Comparison of ENCODE assay signal across 1 cellular context in the genomic region with DNA sequence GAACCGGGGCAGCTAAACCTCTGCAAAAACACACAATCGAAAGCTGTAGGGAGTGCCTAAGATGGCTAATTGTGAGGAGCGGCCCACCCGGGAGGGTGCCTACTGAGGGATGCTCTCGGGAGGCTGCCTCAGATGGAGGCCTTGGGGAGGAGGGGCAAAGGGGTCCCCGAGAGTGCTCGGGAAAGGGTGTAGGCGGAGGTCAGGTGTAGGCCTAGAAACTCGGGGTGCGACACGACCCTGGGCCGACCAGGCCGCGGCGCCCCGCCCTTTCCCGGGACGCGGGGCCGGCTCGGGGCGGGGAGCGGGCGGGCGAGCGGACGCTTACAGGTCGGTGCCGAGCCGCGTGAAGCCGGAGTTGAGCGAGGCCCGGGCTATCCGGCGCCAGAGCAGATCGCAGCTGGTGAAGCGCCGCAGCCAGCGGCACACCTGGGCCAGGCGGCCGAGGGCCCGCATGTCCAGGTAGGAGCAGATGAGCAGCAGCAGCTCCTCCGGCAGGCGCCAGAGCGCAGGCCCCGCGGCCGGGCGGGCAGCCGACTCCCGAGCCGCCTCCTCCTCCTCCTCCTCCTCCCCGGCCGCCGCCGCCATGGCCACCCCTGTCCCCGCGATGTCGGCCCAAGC.
A peak's percentile ranks its signal among the peaks of the same experiment; 100 is the strongest.
TF ChIP-seq lines count a peak whose summit lies in the region.

No MANE protein-coding gene starts in this region.

TF ChIP-seq in WTC11, 78 proteins besides CTCF, POLR2A, EP300 and RAD21 (continued from another document):
- TF ChIP-seq, protein P1, sequence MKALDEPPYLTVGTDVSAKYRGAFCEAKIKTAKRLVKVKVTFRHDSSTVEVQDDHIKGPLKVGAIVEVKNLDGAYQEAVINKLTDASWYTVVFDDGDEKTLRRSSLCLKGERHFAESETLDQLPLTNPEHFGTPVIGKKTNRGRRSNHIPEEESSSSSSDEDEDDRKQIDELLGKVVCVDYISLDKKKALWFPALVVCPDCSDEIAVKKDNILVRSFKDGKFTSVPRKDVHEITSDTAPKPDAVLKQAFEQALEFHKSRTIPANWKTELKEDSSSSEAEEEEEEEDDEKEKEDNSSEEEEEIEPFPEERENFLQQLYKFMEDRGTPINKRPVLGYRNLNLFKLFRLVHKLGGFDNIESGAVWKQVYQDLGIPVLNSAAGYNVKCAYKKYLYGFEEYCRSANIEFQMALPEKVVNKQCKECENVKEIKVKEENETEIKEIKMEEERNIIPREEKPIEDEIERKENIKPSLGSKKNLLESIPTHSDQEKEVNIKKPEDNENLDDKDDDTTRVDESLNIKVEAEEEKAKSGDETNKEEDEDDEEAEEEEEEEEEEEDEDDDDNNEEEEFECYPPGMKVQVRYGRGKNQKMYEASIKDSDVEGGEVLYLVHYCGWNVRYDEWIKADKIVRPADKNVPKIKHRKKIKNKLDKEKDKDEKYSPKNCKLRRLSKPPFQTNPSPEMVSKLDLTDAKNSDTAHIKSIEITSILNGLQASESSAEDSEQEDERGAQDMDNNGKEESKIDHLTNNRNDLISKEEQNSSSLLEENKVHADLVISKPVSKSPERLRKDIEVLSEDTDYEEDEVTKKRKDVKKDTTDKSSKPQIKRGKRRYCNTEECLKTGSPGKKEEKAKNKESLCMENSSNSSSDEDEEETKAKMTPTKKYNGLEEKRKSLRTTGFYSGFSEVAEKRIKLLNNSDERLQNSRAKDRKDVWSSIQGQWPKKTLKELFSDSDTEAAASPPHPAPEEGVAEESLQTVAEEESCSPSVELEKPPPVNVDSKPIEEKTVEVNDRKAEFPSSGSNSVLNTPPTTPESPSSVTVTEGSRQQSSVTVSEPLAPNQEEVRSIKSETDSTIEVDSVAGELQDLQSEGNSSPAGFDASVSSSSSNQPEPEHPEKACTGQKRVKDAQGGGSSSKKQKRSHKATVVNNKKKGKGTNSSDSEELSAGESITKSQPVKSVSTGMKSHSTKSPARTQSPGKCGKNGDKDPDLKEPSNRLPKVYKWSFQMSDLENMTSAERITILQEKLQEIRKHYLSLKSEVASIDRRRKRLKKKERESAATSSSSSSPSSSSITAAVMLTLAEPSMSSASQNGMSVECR (CRISPR knock-in tag; IDR thresholded peaks at IDR 0.05; ENCODE audit: borderline replicate concordance) = peak; percentile 26; the same call in 1 of the 2 replicates
- TF ChIP-seq FOXP1 (CRISPR knock-in tag; IDR thresholded peaks at IDR 0.05; ENCODE audit: borderline replicate concordance) = peak; percentile 72; the same call in 1 of the 2 replicates
- peak; percentile 21; the same call in 1 of the 2 replicates for TF ChIP-seq NFYB (CRISPR knock-in tag; conservative IDR thresholded peaks at IDR 0.05; ENCODE audit: low read depth)
- TF ChIP-seq, protein P2, sequence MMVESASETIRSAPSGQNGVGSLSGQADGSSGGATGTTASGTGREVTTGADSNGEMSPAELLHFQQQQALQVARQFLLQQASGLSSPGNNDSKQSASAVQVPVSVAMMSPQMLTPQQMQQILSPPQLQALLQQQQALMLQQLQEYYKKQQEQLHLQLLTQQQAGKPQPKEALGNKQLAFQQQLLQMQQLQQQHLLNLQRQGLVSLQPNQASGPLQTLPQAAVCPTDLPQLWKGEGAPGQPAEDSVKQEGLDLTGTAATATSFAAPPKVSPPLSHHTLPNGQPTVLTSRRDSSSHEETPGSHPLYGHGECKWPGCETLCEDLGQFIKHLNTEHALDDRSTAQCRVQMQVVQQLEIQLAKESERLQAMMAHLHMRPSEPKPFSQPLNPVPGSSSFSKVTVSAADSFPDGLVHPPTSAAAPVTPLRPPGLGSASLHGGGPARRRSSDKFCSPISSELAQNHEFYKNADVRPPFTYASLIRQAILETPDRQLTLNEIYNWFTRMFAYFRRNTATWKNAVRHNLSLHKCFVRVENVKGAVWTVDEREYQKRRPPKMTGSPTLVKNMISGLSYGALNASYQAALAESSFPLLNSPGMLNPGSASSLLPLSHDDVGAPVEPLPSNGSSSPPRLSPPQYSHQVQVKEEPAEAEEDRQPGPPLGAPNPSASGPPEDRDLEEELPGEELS (CRISPR knock-in tag; IDR thresholded peaks at IDR 0.05) = peak; percentile 73; the same call in 1 of the 2 replicates
- TF ChIP-seq FOXK1 (CRISPR knock-in tag; IDR thresholded peaks at IDR 0.05) = peak; percentile 64
- TF ChIP-seq, protein P3, sequence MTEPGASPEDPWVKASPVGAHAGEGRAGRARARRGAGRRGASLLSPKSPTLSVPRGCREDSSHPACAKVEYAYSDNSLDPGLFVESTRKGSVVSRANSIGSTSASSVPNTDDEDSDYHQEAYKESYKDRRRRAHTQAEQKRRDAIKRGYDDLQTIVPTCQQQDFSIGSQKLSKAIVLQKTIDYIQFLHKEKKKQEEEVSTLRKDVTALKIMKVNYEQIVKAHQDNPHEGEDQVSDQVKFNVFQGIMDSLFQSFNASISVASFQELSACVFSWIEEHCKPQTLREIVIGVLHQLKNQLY (CRISPR knock-in tag; IDR thresholded peaks at IDR 0.05) = no peak
- TF ChIP-seq TCF7 (CRISPR knock-in tag; IDR thresholded peaks at IDR 0.05; ENCODE audit: low read depth) = 0 out of 2 replicates have a peak, but pooled peaks have one; percentile 25
- TF ChIP-seq ESRRA (CRISPR knock-in tag; IDR thresholded peaks at IDR 0.05; ENCODE audit: borderline replicate concordance) = no peak
- TF ChIP-seq ZNF416 (CRISPR knock-in tag; IDR thresholded peaks at IDR 0.05) = peak; percentile 80
- TF ChIP-seq IRF2 (CRISPR knock-in tag; IDR thresholded peaks at IDR 0.05; ENCODE audit: borderline replicate concordance, low read depth) = peak; percentile 20; the same call in 1 of the 2 replicates
